In genomic region chr20:53865905-53866786, GRCh38 we compare ENCODE assay signal across 8 cellular contexts.
DNase-seq lines count a peak whose midpoint lies in the region; ATAC-seq and TF ChIP-seq lines count a peak whose summit lies in the region.

No MANE protein-coding gene starts in this region.

- TF ChIP-seq CTCF in type B pancreatic cell (conservative IDR thresholded peaks at IDR 0.05): no peak

- H3K27me3 Mint-ChIP-seq in activated naive CD4-positive, alpha-beta T cell treated with anti-CD3 and anti-CD28 coated beads, Interleukin-2, amount 50 U/mL, for 24 hours: no peaks in the 10 kb centered on the region
- no peaks in the 10 kb centered on the region for H3K27me3 Mint-ChIP-seq in type B pancreatic cell

- peak overlapping the region; percentile 75 for H3K4me3 Mint-ChIP-seq in activated naive CD4-positive, alpha-beta T cell treated with anti-CD3 and anti-CD28 coated beads, Interleukin-2, amount 50 U/mL, for 24 hours
- H3K4me3 Mint-ChIP-seq in type B pancreatic cell: peak overlapping the region; percentile 70

- peak overlapping the region; percentile 54 for H3K27ac ChIP-seq in cingulate gyrus (ENCODE audit: low read depth, low read length)

- no peak for DNase-seq in activated naive CD4-positive, alpha-beta T cell treated with Interleukin-2 at 50 U/mL for 16 hours
- DNase-seq in OCI-M1 (lab: John Stamatoyannopoulos, UW) (peak; percentile 17), lung microvascular endothelial cell (ENCODE audit: low read depth in 2 of 2) (peak; percentile 75 to 78), type B pancreatic cell (ENCODE audit: extremely low spot score, unreplicated experiment) (no peak), putamen (ENCODE audit: low spot score) (no peak)

- no peaks in the 10 kb centered on the region for H3K9me3 Mint-ChIP-seq in activated naive CD4-positive, alpha-beta T cell treated with anti-CD3 and anti-CD28 coated beads, Interleukin-2, amount 50 U/mL, for 24 hours
- H3K9me3 Mint-ChIP-seq in type B pancreatic cell: no peaks in the 10 kb centered on the region

- H3K4me1 Mint-ChIP-seq in activated naive CD4-positive, alpha-beta T cell treated with anti-CD3 and anti-CD28 coated beads, Interleukin-2, amount 50 U/mL, for 24 hours: peaks cover 72% of the 10 kb centered on the region
- peaks cover 55% of the 10 kb centered on the region for H3K4me1 Mint-ChIP-seq in type B pancreatic cell (ENCODE audit: unreplicated experiment)

- H3K36me3 Mint-ChIP-seq in activated naive CD4-positive, alpha-beta T cell treated with anti-CD3 and anti-CD28 coated beads, Interleukin-2, amount 50 U/mL, for 24 hours: no peaks in the 10 kb centered on the region
- H3K36me3 Mint-ChIP-seq in type B pancreatic cell: no peaks in the 10 kb centered on the region

- no peak for ATAC-seq in GM18519 (IDR thresholded peaks at IDR 0.05; ENCODE audit: low FRiP score, unreplicated experiment)

- peak overlapping the region; percentile 92 for H3K27ac Mint-ChIP-seq in activated naive CD4-positive, alpha-beta T cell treated with anti-CD3 and anti-CD28 coated beads, Interleukin-2, amount 50 U/mL, for 24 hours
- H3K27ac Mint-ChIP-seq in type B pancreatic cell: peak overlapping the region; percentile 94

Comparison
In these comparisons a context has a peak if more than half of its experiments do, and no peak if none do; other contexts are left out.
1. DNase-seq: peak in OCI-M1 (single experiment) and lung microvascular endothelial cell (2 of 2); none in activated naive CD4-positive, alpha-beta T cell treated with Interleukin-2 at 50 U/mL for 16 hours (single experiment), type B pancreatic cell (single experiment) and putamen (single experiment).